8 cellular contexts compared by ENCODE assay signal in genomic region chr10:52883996-52884871, GRCh38.
DNase-seq lines count a peak whose midpoint lies in the region; ATAC-seq and TF ChIP-seq lines count a peak whose summit lies in the region.

No MANE protein-coding gene starts in this region.

- peak; percentile 89 for ATAC-seq in GM19468 (IDR thresholded peaks at IDR 0.05; ENCODE audit: extremely low read depth, unreplicated experiment)
- ATAC-seq in HG03457 (IDR thresholded peaks at IDR 0.05; ENCODE audit: unreplicated experiment) = peak; percentile 77
- peak; percentile 91 to 93 for ATAC-seq in lower lobe of right lung

- no peaks in the 10 kb centered on the region for H3K9me2 ChIP-seq in OCI-LY7 (ENCODE audit: insufficient read depth, low read length)

- H3K9me3 ChIP-seq in OCI-LY7 (ENCODE audit: low read length) (no peaks in the 10 kb centered on the region), lower lobe of right lung (no peaks in the 10 kb centered on the region)

- no TSS peak for BruUV-seq in OCI-LY7 (replicated peaks; lab: Mats Ljungman, UMichigan)

- no peaks in the 10 kb centered on the region for H3K27me3 ChIP-seq in lower lobe of right lung (ENCODE audit: low read depth)

- no peaks in the 10 kb centered on the region for H3K4me1 ChIP-seq in OCI-LY7 (ENCODE audit: insufficient read depth, low read length, poor library complexity, severe bottlenecking)
- no peaks in the 10 kb centered on the region for H3K4me1 ChIP-seq in lower lobe of right lung

- DNase-seq in NCI-H1105 treated with DMSO at 0.1 percent for 48 hours (lab: John Stamatoyannopoulos, UW) = peak; percentile 5
- no peak for DNase-seq in NCI-H1105 (lab: John Stamatoyannopoulos, UW)
- peak; percentile 50 for DNase-seq in OCI-LY7 (ENCODE audit: low spot score)
- peak; percentile 17 to 52 for DNase-seq in dermis microvascular lymphatic vessel endothelial cell (ENCODE audit: low read depth in 2 of 2)
- no peak for DNase-seq in lower lobe of right lung
- no peak for DNase-seq in NCI-H128 (lab: John Stamatoyannopoulos, UW; ENCODE audit: unreplicated experiment)

- no peaks in the 10 kb centered on the region for H4K20me1 ChIP-seq in OCI-LY7 (ENCODE audit: insufficient read depth, low read length)

- no peaks in the 10 kb centered on the region for H3K79me2 ChIP-seq in OCI-LY7 (ENCODE audit: insufficient read depth, low read depth, low read length)

- TF ChIP-seq CTCF in OCI-LY7 (conservative IDR thresholded peaks at IDR 0.05; ENCODE audit: low read length) = peak; percentile 87
- peak; percentile 57 for TF ChIP-seq CTCF in lower lobe of right lung (IDR thresholded peaks at IDR 0.05)

- no peak overlapping the region for H3K27ac ChIP-seq in OCI-LY7 (ENCODE audit: low read depth, low read length, poor library complexity, severe bottlenecking)
- H3K27ac ChIP-seq in lower lobe of right lung = no peak overlapping the region

- CTCF ChIA-PET in OCI-LY7 (lab: Charles Lee; ENCODE audit: unreplicated experiment) = no interaction called here

- intact Hi-C loops in OCI-LY7 (cut with micrococcal nuclease; ENCODE audit: unreplicated experiment) (loop anchor here (2.0 to 10.0 kb wide), 2 partner anchors 65 to 1521 kb away; no protein-coding TSS in a partner anchor), lower lobe of right lung (cut with DNase I) (no loop called here)

- no peak overlapping the region for H3K4me2 ChIP-seq in OCI-LY7 (ENCODE audit: low read length)

- H2AFZ ChIP-seq in OCI-LY7 (ENCODE audit: low read length) = no peak overlapping the region

- POLR2A ChIA-PET in OCI-LY7 (lab: Charles Lee) = interaction anchor here (0.6 to 0.8 kb wide), 2 partner anchors 66 to 68 kb away, joined by 3 to 4 read pairs; no protein-coding TSS in a partner anchor

- H3K4me3 ChIP-seq in OCI-LY7 (ENCODE audit: low read depth, low read length, poor library complexity, severe bottlenecking) (no peak overlapping the region), lower lobe of right lung (no peak overlapping the region)

- H3K36me3 ChIP-seq in OCI-LY7 (ENCODE audit: insufficient read depth, low read length) = no peaks in the 10 kb centered on the region
- H3K36me3 ChIP-seq in lower lobe of right lung = no peaks in the 10 kb centered on the region

Comparison
In these comparisons a context has a peak if more than half of its experiments do, and no peak if none do; other contexts are left out.
1. DNase-seq: peak in NCI-H1105 treated with DMSO at 0.1 percent for 48 hours (single experiment), OCI-LY7 (single experiment) and dermis microvascular lymphatic vessel endothelial cell (2 of 2); none in NCI-H1105 (single experiment), lower lobe of right lung (single experiment) and NCI-H128 (single experiment).
2. Peak in every context shown above with its lines, with median percentiles within 50 percentile points of each other: ATAC-seq.